15 cellular contexts compared by ENCODE assay signal in the genomic region with DNA sequence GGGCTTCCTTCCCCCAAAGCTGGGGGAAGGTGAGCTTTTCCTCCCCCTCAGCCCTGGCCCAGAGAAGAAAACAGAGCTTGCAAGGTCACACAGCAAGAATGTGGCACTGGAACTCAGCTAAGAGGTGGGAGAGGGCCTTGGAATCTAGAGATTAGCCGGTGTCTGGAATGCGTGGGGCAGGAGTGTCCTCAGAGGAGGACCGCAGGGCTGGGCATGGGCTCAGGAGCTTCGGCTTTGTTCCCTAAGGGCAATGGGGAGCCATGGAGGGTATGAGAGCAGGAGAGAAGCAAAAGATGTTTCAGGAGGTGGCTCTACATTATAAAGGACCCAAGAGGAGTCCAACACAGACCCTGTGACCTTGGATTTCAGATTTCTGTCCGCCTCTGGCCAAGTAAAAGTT.
"Had no signal": no experiment of that assay in that cellular context is flagged by ENCODE, and none has a peak within 500 bp of the region (broad histone marks: within the 10 kb centered on the region; RNA-seq: fewer than 3 reads in every experiment).

No MANE protein-coding gene starts in this region.

- H3K36me3 ChIP-seq: adrenal gland, neutrophil, right atrium auricular region, transverse colon, WERI-Rb-1 had no signal

- H3K4me3 Mint-ChIP-seq: activated CD8-positive, alpha-beta T cell treated with anti-CD3 and anti-CD28 coated beads, Interleukin-2, amount 10 ng/mL, durations not matched to agents 7 days and 5 days; activated naive CD4-positive, alpha-beta T cell treated with anti-CD3 and anti-CD28 coated beads, Interleukin-2, amount 10 ng/mL, durations not matched to agents 7 days and 5 days; effector memory CD8-positive, alpha-beta T cell; stimulated activated naive B cell treated with anti-CD40 and anti-IgM and Interleukin-4, amounts not matched to agents 10 μg/mL and 1 μg/mL and 100 μg/mL, for 72 hours; T-cell had no signal

- H3K9me3 Mint-ChIP-seq: effector memory CD8-positive, alpha-beta T cell; stimulated activated naive B cell treated with anti-CD40 and anti-IgM and Interleukin-4, amounts not matched to agents 10 μg/mL and 1 μg/mL and 100 μg/mL, for 72 hours; T-cell had no signal

- H3K27me3 ChIP-seq: adrenal gland, neutrophil, right atrium auricular region, transverse colon had no signal

- H3K4me3 ChIP-seq: adrenal gland, right atrium auricular region, transverse colon had no signal

- H3K36me3 Mint-ChIP-seq: stimulated activated naive B cell treated with anti-CD40 and anti-IgM and Interleukin-4, amounts not matched to agents 10 μg/mL and 1 μg/mL and 100 μg/mL, for 72 hours; T-cell had no signal

- DNase-seq: activated CD4-positive, alpha-beta T cell treated with anti-CD3 and anti-CD28 coated beads for 4 hours; activated CD8-positive, alpha-beta memory T cell treated with anti-CD3 and anti-CD28 coated beads, Interleukin-2, amount 50 U/mL, for 48 hours; activated CD8-positive, alpha-beta T cell treated with anti-CD3 and anti-CD28 coated beads, Interleukin-2, amount 10 ng/mL, durations not matched to agents 7 days and 5 days; activated naive CD4-positive, alpha-beta T cell treated with anti-CD3 and anti-CD28 coated beads, Interleukin-2, amount 10 ng/mL, durations not matched to agents 7 days and 5 days; central memory CD4-positive, alpha-beta T cell; effector memory CD8-positive, alpha-beta T cell; left ventricle myocardium superior; posterior cingulate gyrus; stimulated activated naive B cell treated with anti-CD40 and anti-IgM and Interleukin-4, amounts not matched to agents 10 μg/mL and 1 μg/mL and 100 μg/mL, for 72 hours; T-cell; transverse colon; WERI-Rb-1 had no signal

- H3K9me3 ChIP-seq: adrenal gland, neutrophil, right atrium auricular region, transverse colon had no signal

- ATAC-seq: activated CD8-positive, alpha-beta T cell treated with anti-CD3 and anti-CD28 coated beads, Interleukin-2, amount 10 ng/mL, durations not matched to agents 7 days and 5 days; effector memory CD8-positive, alpha-beta T cell; left ventricle myocardium superior; stimulated activated naive B cell treated with anti-CD40 and anti-IgM and Interleukin-4, amounts not matched to agents 10 μg/mL and 1 μg/mL and 100 μg/mL, for 72 hours; T-cell had no signal

- H3K27me3 Mint-ChIP-seq: effector memory CD8-positive, alpha-beta T cell; stimulated activated naive B cell treated with anti-CD40 and anti-IgM and Interleukin-4, amounts not matched to agents 10 μg/mL and 1 μg/mL and 100 μg/mL, for 72 hours; T-cell had no signal

- H3K27ac ChIP-seq: adrenal gland, neutrophil, right atrium auricular region, transverse colon, WERI-Rb-1 had no signal

- H3K27ac Mint-ChIP-seq: activated CD8-positive, alpha-beta T cell treated with anti-CD3 and anti-CD28 coated beads, Interleukin-2, amount 10 ng/mL, durations not matched to agents 7 days and 5 days; activated naive CD4-positive, alpha-beta T cell treated with anti-CD3 and anti-CD28 coated beads, Interleukin-2, amount 10 ng/mL, durations not matched to agents 7 days and 5 days; effector memory CD8-positive, alpha-beta T cell; stimulated activated naive B cell treated with anti-CD40 and anti-IgM and Interleukin-4, amounts not matched to agents 10 μg/mL and 1 μg/mL and 100 μg/mL, for 72 hours; T-cell had no signal
